Comparison of ENCODE assay signal across 8 cellular contexts in the genomic region with DNA sequence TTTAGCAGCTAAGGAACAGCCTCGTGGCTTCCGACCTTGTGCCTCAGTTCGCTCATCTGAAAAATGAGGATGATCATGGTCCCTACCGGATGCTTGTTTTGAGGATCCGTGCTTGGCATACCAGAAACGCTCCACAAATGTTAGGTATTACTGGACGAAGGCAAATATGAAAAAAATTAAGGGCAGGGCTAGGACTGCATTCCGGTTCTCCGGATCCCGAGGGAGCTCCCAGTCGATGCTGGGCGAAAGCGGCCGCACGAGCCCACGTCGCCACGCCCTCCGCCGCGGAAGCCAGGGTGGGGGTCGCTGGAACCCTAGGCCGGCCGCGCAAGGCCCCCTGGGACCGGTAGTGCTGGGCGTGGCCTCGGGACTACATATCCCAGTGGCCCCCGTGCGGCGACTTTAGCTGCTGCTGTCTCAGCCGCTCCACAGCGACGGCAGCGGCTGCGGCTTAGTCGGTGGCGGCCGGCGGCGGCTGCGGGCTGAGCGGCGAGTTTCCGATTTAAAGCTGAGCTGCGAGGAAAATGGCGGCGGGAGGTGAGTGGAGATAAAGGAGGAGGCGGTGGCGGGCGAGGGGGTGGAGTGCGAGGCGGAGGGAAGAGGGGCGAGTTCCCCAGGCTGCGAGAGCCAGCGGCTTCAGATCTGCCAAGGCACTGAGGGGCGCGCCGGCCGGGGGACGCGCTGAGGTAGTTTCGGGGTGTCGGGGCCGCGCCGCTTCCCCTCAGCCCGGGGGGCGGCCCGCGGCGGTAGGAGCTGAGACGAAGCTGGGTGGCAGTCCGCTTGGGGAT. TPM values are rescaled to one million over a fixed set of nuclear protein-coding genes. Genes with fewer than 3 reads are reported as not detected.
A peak's percentile ranks its signal among the peaks of the same experiment; 100 is the strongest.
DNase-seq lines count a peak whose midpoint lies in the region; FAIRE-seq and TF ChIP-seq lines count a peak whose summit lies in the region.

TSS of gene NCOA3 (plus strand) at position 405 of the 788 bp plus-strand sequence. CDS start 120,361 bp downstream, outside the sequence.

- H3K9me3 Mint-ChIP-seq in neural crest cell = no peaks in the 10 kb centered on the region

- peak within 1 kb of the TSS; percentile 86 for H2AFZ ChIP-seq in MM.1S (ENCODE audit: low read length)

- H3K27ac Mint-ChIP-seq in neural crest cell (ENCODE audit: unreplicated experiment) = peak within 1 kb of the TSS; percentile 95

- intact Hi-C loops in stomach (cut with DNase I; ENCODE audit: low total_unique reads) = loop anchor here (10.0 kb wide), 1 partner anchor 73 kb away; no protein-coding TSS in a partner anchor

- TF ChIP-seq CTCF in MM.1S (IDR thresholded peaks at IDR 0.05; ENCODE audit: low read length) (peak; percentile 20; the same call in 1 of the 2 replicates), foreskin fibroblast (IDR thresholded peaks at IDR 0.05; ENCODE audit: low read depth, low read length) (peak; percentile 24), neural crest cell (conservative IDR thresholded peaks at IDR 0.05) (peak; percentile 59), stomach (IDR thresholded peaks at IDR 0.05) (peak in 5 of 7 experiments; percentile 52 to 79 (median 71))

- no peaks in the 10 kb centered on the region for H3K36me3 Mint-ChIP-seq in neural crest cell (ENCODE audit: low read depth)

- FAIRE-seq in H54 (lab: Jason Lieb, UNC) = no peak

- H3K4me3 ChIP-seq in MM.1S (ENCODE audit: low read length) (peak within 1 kb of the TSS; percentile 98), foreskin fibroblast (ENCODE audit: low read depth in 1 of 2, low read length in 2 of 2) (peak within 1 kb of the TSS; percentile 72 to 98), stomach (peak within 1 kb of the TSS; percentile 71 to 97 (median 92))

- TF ChIP-seq POLR2A in H54 (IDR thresholded peaks at IDR 0.05; ENCODE audit: low read depth, low read length) (peak; percentile 92), stomach (IDR thresholded peaks at IDR 0.05) (peak in 2 of 4 donors; percentile 83 to 89)

- H3K4me1 ChIP-seq in ES-I3 (ENCODE audit: insufficient read depth, low read length) (peaks cover 20% of the 10 kb centered on the region), MM.1S (ENCODE audit: low read length) (peaks cover 15% of the 10 kb centered on the region), stomach (peaks cover 7 to 50% (median 33%) of the 10 kb centered on the region in 4 donors)

- no peaks in the 10 kb centered on the region for H3K27me3 Mint-ChIP-seq in neural crest cell (ENCODE audit: low read depth)

- no peaks in the 10 kb centered on the region for H3K36me3 ChIP-seq in ES-I3 (ENCODE audit: insufficient read depth, low read length)
- no peaks in the 10 kb centered on the region for H3K36me3 ChIP-seq in MM.1S (replicated peaks; ENCODE audit: insufficient read depth, low read length)
- no peaks in the 10 kb centered on the region for H3K36me3 ChIP-seq in stomach

- no peak for TF ChIP-seq EP300 in stomach (IDR thresholded peaks at IDR 0.05)

- no peaks in the 10 kb centered on the region for H3K27me3 ChIP-seq in MM.1S (replicated peaks; ENCODE audit: insufficient read depth, low read length)
- no peaks in the 10 kb centered on the region for H3K27me3 ChIP-seq in stomach

- H3F3A ChIP-seq in MM.1S (ENCODE audit: insufficient read depth, low read length) = peaks cover 28% of the 10 kb centered on the region

- 0 to 1% (median 1%) methylated on average over 28 to 74 of the region's 74 CpGs for WGBS in stomach, 5 donors

- peak within 1 kb of the TSS; percentile 100 for H3K4me3 Mint-ChIP-seq in neural crest cell

- H3K9me3 ChIP-seq in ES-I3 (ENCODE audit: control insufficient read depth, insufficient read depth, low read length) (no peaks in the 10 kb centered on the region), MM.1S (replicated peaks; ENCODE audit: insufficient read depth, low read length) (no peaks in the 10 kb centered on the region), stomach (no peaks in the 10 kb centered on the region)

- H3K27ac ChIP-seq in MM.1S (ENCODE audit: low read length) = peak within 1 kb of the TSS; percentile 66; the same call in 1 of the 2 replicates
- H3K27ac ChIP-seq in stomach = peak within 1 kb of the TSS; percentile 91 to 98 (median 96)

- H3K9me2 ChIP-seq in MM.1S (replicated peaks; ENCODE audit: insufficient read depth, low read length) = no peaks in the 10 kb centered on the region

- H4K20me1 ChIP-seq in MM.1S (ENCODE audit: insufficient read depth, low read length) = peaks cover 14% of the 10 kb centered on the region

- H3K9ac ChIP-seq in ES-I3 (ENCODE audit: low read depth, low read length) = peak within 1 kb of the TSS; percentile 68
- peak within 1 kb of the TSS; percentile 83 for H3K9ac ChIP-seq in MM.1S (ENCODE audit: low read length)

- peaks cover 34% of the 10 kb centered on the region for H3K4me1 Mint-ChIP-seq in neural crest cell

- H3K79me2 ChIP-seq in MM.1S (ENCODE audit: low read length) = peaks cover 56% of the 10 kb centered on the region

- H3K4me2 ChIP-seq in MM.1S (ENCODE audit: low read depth, low read length) = peak within 1 kb of the TSS; percentile 91

- DNase-seq in H54 (ENCODE audit: insufficient read length, low spot score) = peak; percentile 94
- DNase-seq in MM.1S = peak; percentile 95
- peak; percentile 83 for DNase-seq in SHP77 treated with DMSO at 0.1 percent for 48 hours (lab: John Stamatoyannopoulos, UW)
- peak; percentile 96 for DNase-seq in activated effector memory CD4-positive, alpha-beta T cell treated with anti-CD3 and anti-CD28 coated beads, Interleukin-2, amount 50 U/mL, for 16 hours
- peak; percentile 94 to 98 for DNase-seq in foreskin fibroblast
- peak; percentile 96 for DNase-seq in neural crest cell (ENCODE audit: low read depth, low spot score)
- DNase-seq in stomach = peak; percentile 95

RNA-seq across cellular contexts. Expression of gene NCOA3, which starts in this region (rescaled TPM):
- total RNA-seq in neural crest cell = 23.9 and 25.7 TPM in 2 replicates
- total RNA-seq in stomach = 10 to 100 TPM in 4 of 5 donors, 1 to 10 TPM in 1; 8.7 to 60.8 (median 27.7) TPM
- 1 to 10 TPM; 4.1 to 8.2 (median 4.3) TPM for polyA plus RNA-seq in stomach

Comparison
In these comparisons a context has a peak if more than half of its experiments do, and no peak if none do; other contexts are left out.
1. Peak in every context shown above with its lines: DNase-seq, H3K4me3 ChIP-seq and H3K27ac ChIP-seq.
2. CTCF ChIP-seq: peak in every context shown above with its lines; median percentile 71 in stomach; 59 in neural crest cell; 24 in foreskin fibroblast; 20 in MM.1S.